ENCODE assay signal across 1 cellular context in genomic region chr1:228275435-228276342, GRCh38.
TF ChIP-seq lines count a peak whose summit lies in the region.

No MANE protein-coding gene starts in this region.

TF ChIP-seq in H1, 55 proteins besides CTCF, POLR2A, EP300 and RAD21 (continued from another document):
- TF ChIP-seq USF2 (IDR thresholded peaks at IDR 0.05; ENCODE audit: low read length) (no peak), ASH2L (IDR thresholded peaks at IDR 0.05; ENCODE audit: low read length) (peak; percentile 64), KDM1A (IDR thresholded peaks at IDR 0.05; ENCODE audit: borderline replicate concordance, low read length) (peak; percentile 6; the same call in 1 of the 2 replicates), CEBPB (IDR thresholded peaks at IDR 0.05; ENCODE audit: low read depth, low read length) (no peak), SP4 (IDR thresholded peaks at IDR 0.05; ENCODE audit: low read length) (no peak; the same call in 1 of the 2 replicates), GABPA (IDR thresholded peaks at IDR 0.05; ENCODE audit: borderline replicate concordance, insufficient read depth, low read length) (no peak), CREB1 (IDR thresholded peaks at IDR 0.05) (no peak; the same call in 1 of the 2 replicates), SP1 (IDR thresholded peaks at IDR 0.05; ENCODE audit: low read depth, low read length) (no peak), RNF2 (IDR thresholded peaks at IDR 0.05; ENCODE audit: borderline replicate concordance, low read depth, low read length, missing control alignments, poor library complexity, severe bottlenecking) (no peak), SRF (IDR thresholded peaks at IDR 0.05; ENCODE audit: low read depth, low read length) (no peak), SAP30 (IDR thresholded peaks at IDR 0.05; ENCODE audit: insufficient read depth, insufficient replicate concordance, low read length) (no peak), KDM4A (IDR thresholded peaks at IDR 0.05; ENCODE audit: low read depth, low read length, severe bottlenecking) (peak; percentile 52), FOSL1 (IDR thresholded peaks at IDR 0.05; ENCODE audit: insufficient read depth, low read depth, low read length) (no peak), KDM5A (IDR thresholded peaks at IDR 0.05; ENCODE audit: low read length) (no peak), CHD1 (IDR thresholded peaks at IDR 0.05; ENCODE audit: low read depth, low read length) (no peak), CHD2 (IDR thresholded peaks at IDR 0.05; ENCODE audit: low read length) (no peak), TCF12 (IDR thresholded peaks at IDR 0.05; ENCODE audit: low read depth, low read length) (no peak), ATF2 (IDR thresholded peaks at IDR 0.05; ENCODE audit: low read length) (no peak), RFX5 (IDR thresholded peaks at IDR 0.05; ENCODE audit: borderline replicate concordance, low read depth, low read length) (no peak), MAFK (IDR thresholded peaks at IDR 0.05; ENCODE audit: low read depth, low read length) (no peak), ZNF274 (IDR thresholded peaks at IDR 0.05; ENCODE audit: borderline replicate concordance, extremely low read depth, low read length) (no peak), EGR1 (IDR thresholded peaks at IDR 0.05; ENCODE audit: borderline replicate concordance, low read depth, low read length) (no peak), TAF7 (optimal IDR thresholded peaks at IDR 0.05; ENCODE audit: borderline replicate concordance, low read depth, low read length) (no peak), CBX8 (IDR thresholded peaks at IDR 0.05; ENCODE audit: borderline replicate concordance, low read depth, low read length) (no peak), NANOG (IDR thresholded peaks at IDR 0.05; ENCODE audit: insufficient read depth, low read depth, low read length, poor library complexity, severe bottlenecking) (no peak), CHD7 (IDR thresholded peaks at IDR 0.05; ENCODE audit: insufficient replicate concordance, low read length) (no peak), YY1 (IDR thresholded peaks at IDR 0.05; ENCODE audit: low read depth, low read length) (no peak), SIN3A (conservative IDR thresholded peaks at IDR 0.05 in 1 of 2, IDR thresholded peaks at IDR 0.05 in 1 of 2; ENCODE audit: low read depth in 1 of 2, low read length in 2 of 2) (no peak), TAF1 (IDR thresholded peaks at IDR 0.05; ENCODE audit: low read depth, low read length) (no peak), CBX5 (IDR thresholded peaks at IDR 0.05; ENCODE audit: low read depth, low read length) (no peak), NRF1 (IDR thresholded peaks at IDR 0.05; ENCODE audit: low read depth, low read length) (no peak), BRCA1 (IDR thresholded peaks at IDR 0.05; ENCODE audit: low read depth, low read length) (no peak), HDAC2 (IDR thresholded peaks at IDR 0.05; ENCODE audit: borderline replicate concordance in 1 of 2, low read depth in 2 of 2, low read length in 2 of 2) (no peak), MAX (IDR thresholded peaks at IDR 0.05) (0 out of 2 replicates have a peak, but pooled peaks have one; percentile 5), SIX5 (IDR thresholded peaks at IDR 0.05; ENCODE audit: low read depth, low read length) (no peak), BACH1 (IDR thresholded peaks at IDR 0.05; ENCODE audit: low read length) (peak; percentile 35; the same call in 1 of the 2 replicates), SUZ12 (IDR thresholded peaks at IDR 0.05; ENCODE audit: low read length) (no peak), RXRA (IDR thresholded peaks at IDR 0.05; ENCODE audit: insufficient read depth, low read depth, low read length) (no peak), POLR2AphosphoS5 (IDR thresholded peaks at IDR 0.05; ENCODE audit: low read depth, low read length) (no peak), TEAD4 (IDR thresholded peaks at IDR 0.05; ENCODE audit: low read depth, low read length) (no peak), RBBP5 (IDR thresholded peaks at IDR 0.05; ENCODE audit: borderline replicate concordance, low read depth, low read length) (peak; percentile 30; the same call in 1 of the 2 replicates)
